In the genomic region with DNA sequence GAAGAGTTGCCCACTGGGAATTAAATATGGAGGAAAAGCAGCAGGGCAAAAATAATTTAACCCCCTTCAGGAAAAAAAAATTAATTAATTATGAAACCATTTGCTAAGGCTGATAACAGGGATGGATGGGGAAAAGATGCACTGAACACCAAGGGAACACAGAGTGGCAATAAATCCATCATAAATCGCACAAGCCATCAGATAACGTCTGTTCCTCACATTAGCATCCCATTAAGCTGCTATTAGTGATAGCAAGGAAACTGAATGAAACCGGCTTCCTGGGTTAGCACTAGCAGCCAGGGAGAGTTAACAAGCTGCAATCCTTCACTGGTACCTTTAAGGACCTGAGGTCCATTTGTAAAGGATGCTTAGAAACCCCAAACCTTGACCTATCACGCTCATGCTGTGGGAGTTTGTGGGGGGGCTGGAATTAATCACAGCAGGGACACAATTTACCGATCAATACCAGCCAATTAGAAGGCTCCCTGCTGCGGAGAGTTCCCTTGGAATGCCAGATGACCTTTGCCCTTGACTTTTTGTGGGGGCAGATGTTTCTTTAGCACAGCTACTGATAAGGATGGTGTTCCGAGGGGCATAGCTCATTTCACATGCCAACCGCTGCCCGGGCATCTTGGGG, we compare ENCODE assay signal across 1 cellular context.
TF ChIP-seq lines count a peak whose summit lies in the region.

No MANE protein-coding gene starts in this region.

TF ChIP-seq in IMR-90, 13 proteins besides CTCF, POLR2A, EP300 and RAD21 (continued from another document):
- TF ChIP-seq, protein P1, sequence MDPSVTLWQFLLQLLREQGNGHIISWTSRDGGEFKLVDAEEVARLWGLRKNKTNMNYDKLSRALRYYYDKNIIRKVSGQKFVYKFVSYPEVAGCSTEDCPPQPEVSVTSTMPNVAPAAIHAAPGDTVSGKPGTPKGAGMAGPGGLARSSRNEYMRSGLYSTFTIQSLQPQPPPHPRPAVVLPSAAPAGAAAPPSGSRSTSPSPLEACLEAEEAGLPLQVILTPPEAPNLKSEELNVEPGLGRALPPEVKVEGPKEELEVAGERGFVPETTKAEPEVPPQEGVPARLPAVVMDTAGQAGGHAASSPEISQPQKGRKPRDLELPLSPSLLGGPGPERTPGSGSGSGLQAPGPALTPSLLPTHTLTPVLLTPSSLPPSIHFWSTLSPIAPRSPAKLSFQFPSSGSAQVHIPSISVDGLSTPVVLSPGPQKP (IDR thresholded peaks at IDR 0.05; ENCODE audit: borderline replicate concordance, low read depth, low read length): no peak
- TF ChIP-seq, protein P2, sequence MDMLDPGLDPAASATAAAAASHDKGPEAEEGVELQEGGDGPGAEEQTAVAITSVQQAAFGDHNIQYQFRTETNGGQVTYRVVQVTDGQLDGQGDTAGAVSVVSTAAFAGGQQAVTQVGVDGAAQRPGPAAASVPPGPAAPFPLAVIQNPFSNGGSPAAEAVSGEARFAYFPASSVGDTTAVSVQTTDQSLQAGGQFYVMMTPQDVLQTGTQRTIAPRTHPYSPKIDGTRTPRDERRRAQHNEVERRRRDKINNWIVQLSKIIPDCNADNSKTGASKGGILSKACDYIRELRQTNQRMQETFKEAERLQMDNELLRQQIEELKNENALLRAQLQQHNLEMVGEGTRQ (IDR thresholded peaks at IDR 0.05; ENCODE audit: low read depth, low read length): no peak
- TF ChIP-seq RCOR1 (IDR thresholded peaks at IDR 0.05; ENCODE audit: insufficient replicate concordance, low read length) (no peak), MXI1 (IDR thresholded peaks at IDR 0.05; ENCODE audit: borderline replicate concordance, low read depth, low read length) (no peak), NFE2L2 (IDR thresholded peaks at IDR 0.05; ENCODE audit: low read depth, low read length) (no peak), CHD1 (IDR thresholded peaks at IDR 0.05; ENCODE audit: low read depth, low read length) (no peak), RFX5 (IDR thresholded peaks at IDR 0.05; ENCODE audit: low read depth, low read length) (no peak), SMC3 (IDR thresholded peaks at IDR 0.05; ENCODE audit: low read depth, low read length) (no peak), CEBPB (IDR thresholded peaks at IDR 0.05; ENCODE audit: low read depth, low read length) (no peak), MAZ (IDR thresholded peaks at IDR 0.05; ENCODE audit: borderline replicate concordance, low read depth, low read length) (no peak), BHLHE40 (IDR thresholded peaks at IDR 0.05; ENCODE audit: low read depth, low read length) (no peak)
